In the genomic region with DNA sequence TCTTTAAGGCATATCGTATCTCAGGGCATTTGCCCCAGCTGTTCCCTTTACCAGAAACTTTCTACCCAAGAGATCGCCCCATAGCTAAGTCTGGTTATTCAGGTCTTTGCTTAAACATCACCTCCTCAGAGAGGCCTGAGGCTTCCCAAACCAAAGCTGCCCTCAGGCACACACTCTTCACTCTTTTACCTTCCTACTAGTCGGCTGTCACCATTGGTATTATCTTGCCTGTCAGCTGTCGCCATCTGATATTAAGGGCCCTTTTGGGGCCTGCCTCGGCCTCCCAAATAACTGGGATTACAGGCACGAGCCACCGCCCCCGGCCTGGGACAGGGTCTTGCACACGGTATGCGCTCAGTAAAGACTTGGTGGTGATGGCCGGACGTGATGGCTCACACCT, we compare ENCODE assay signal across 8 cellular contexts. TPM values are rescaled to one million over a fixed set of nuclear protein-coding genes. Genes with fewer than 3 reads are reported as not detected.
DNase-seq lines count a peak whose midpoint lies in the region; ATAC-seq, FAIRE-seq and TF ChIP-seq lines count a peak whose summit lies in the region.

No MANE protein-coding gene starts in this region.

- peak overlapping the region; percentile 79 for H3K4me3 Mint-ChIP-seq in activated naive CD8-positive, alpha-beta T cell treated with anti-CD3 and anti-CD28 coated beads for 36 hours

- H3K4me1 Mint-ChIP-seq in activated naive CD8-positive, alpha-beta T cell treated with anti-CD3 and anti-CD28 coated beads for 36 hours, result peaks cover 30% of the 10 kb centered on the region

- ATAC-seq in HG02588 (IDR thresholded peaks at IDR 0.05; ENCODE audit: unreplicated experiment), result no peak

- H3K9me3 Mint-ChIP-seq in activated naive CD8-positive, alpha-beta T cell treated with anti-CD3 and anti-CD28 coated beads for 36 hours, result no peaks in the 10 kb centered on the region

- H3K27me3 Mint-ChIP-seq in activated naive CD8-positive, alpha-beta T cell treated with anti-CD3 and anti-CD28 coated beads for 36 hours, result no peaks in the 10 kb centered on the region

- peaks cover 36% of the 10 kb centered on the region for H3K36me3 Mint-ChIP-seq in activated naive CD8-positive, alpha-beta T cell treated with anti-CD3 and anti-CD28 coated beads for 36 hours

- no peak for FAIRE-seq in GM12891 (lab: Jason Lieb, UNC)

- peak overlapping the region; percentile 89 for H3K27ac Mint-ChIP-seq in activated naive CD8-positive, alpha-beta T cell treated with anti-CD3 and anti-CD28 coated beads for 36 hours

- TF ChIP-seq POLR2A in GM12891 (IDR thresholded peaks at IDR 0.05; ENCODE audit: low read depth, low read length), result no peak

- H3K27ac ChIP-seq in temporal lobe (ENCODE audit: low read depth, low read length), result peak overlapping the region; percentile 51

- DNase-seq in activated CD8-positive, alpha-beta memory T cell treated with anti-CD3 and anti-CD28 coated beads for 24 hours, result peak; percentile 59
- no peak for DNase-seq in activated CD8-positive, alpha-beta memory T cell treated with anti-CD3 and anti-CD28 coated beads, Interleukin-2, amount 50 U/mL, for 48 hours
- DNase-seq in activated naive CD8-positive, alpha-beta T cell treated with anti-CD3 and anti-CD28 coated beads for 36 hours, result no peak
- DNase-seq in islet precursor cell (peak; percentile 47), GM12891 (ENCODE audit: insufficient read length, low spot score) (no peak), activated gamma-delta T cell treated with Interleukin-2 at 50 U/mL for 16 hours (no peak)

TF ChIP-seq in GM12891, 5 proteins besides CTCF, POLR2A, EP300 and RAD21:
- TF ChIP-seq POLR2AphosphoS5 (IDR thresholded peaks at IDR 0.05; ENCODE audit: low read depth, low read length) (no peak), PAX5 (IDR thresholded peaks at IDR 0.05; ENCODE audit: insufficient read depth, low read length, severe bottlenecking) (no peak), SPI1 (IDR thresholded peaks at IDR 0.05; ENCODE audit: low read depth, low read length) (no peak), TAF1 (IDR thresholded peaks at IDR 0.05; ENCODE audit: low read depth, low read length) (no peak), POU2F2 (IDR thresholded peaks at IDR 0.05; ENCODE audit: low read depth, low read length) (no peak)
TF ChIP-seq in GM12891: peak in this region for 0.

RNA-seq across cellular contexts. Expression of gene GADD45GIP1, which starts 1.0 kb away (rescaled TPM):
- total RNA-seq in activated naive CD8-positive, alpha-beta T cell treated with anti-CD3 and anti-CD28 coated beads for 36 hours, result 10 to 100 TPM; 37.1 to 37.8 TPM
- total RNA-seq in temporal lobe, result 13.5 TPM
- polyA plus RNA-seq in GM12891 (2012; ENCODE audit: low read depth, missing spikeins), result 38.0 TPM

RNA-seq across cellular contexts. Expression of gene RAD23A, which starts 10.3 kb away (rescaled TPM):
- total RNA-seq in activated naive CD8-positive, alpha-beta T cell treated with anti-CD3 and anti-CD28 coated beads for 36 hours, result 100 to 1,000 TPM; 176 to 181 TPM
- 26.1 TPM for total RNA-seq in temporal lobe
- 108 TPM for polyA plus RNA-seq in GM12891 (2012; ENCODE audit: low read depth, missing spikeins)

RNA-seq across cellular contexts. Expression of gene DAND5, which starts 13.4 kb away (rescaled TPM):
- total RNA-seq in activated naive CD8-positive, alpha-beta T cell treated with anti-CD3 and anti-CD28 coated beads for 36 hours, result not detected
- not detected for total RNA-seq in temporal lobe
- polyA plus RNA-seq in GM12891 (2012; ENCODE audit: low read depth, missing spikeins), result not detected

RNA-seq across cellular contexts. Expression of gene CALR, which starts 17.6 kb away (rescaled TPM):
- 100 to 1,000 TPM; 673 to 688 TPM for total RNA-seq in activated naive CD8-positive, alpha-beta T cell treated with anti-CD3 and anti-CD28 coated beads for 36 hours
- 154 TPM for total RNA-seq in temporal lobe
- 578 TPM for polyA plus RNA-seq in GM12891 (2012; ENCODE audit: low read depth, missing spikeins)

RNA-seq across cellular contexts. Expression of gene FARSA, which starts 22.5 kb away (rescaled TPM):
- total RNA-seq in activated naive CD8-positive, alpha-beta T cell treated with anti-CD3 and anti-CD28 coated beads for 36 hours, result 100 to 1,000 TPM; 166 to 167 TPM
- 53.1 TPM for total RNA-seq in temporal lobe
- 73.3 TPM for polyA plus RNA-seq in GM12891 (2012; ENCODE audit: low read depth, missing spikeins)

Comparison
In these comparisons a context has a peak if more than half of its experiments do, and no peak if none do; other contexts are left out.
1. DNase-seq: peak in activated CD8-positive, alpha-beta memory T cell treated with anti-CD3 and anti-CD28 coated beads for 24 hours (single experiment) and islet precursor cell (single experiment); none in activated CD8-positive, alpha-beta memory T cell treated with anti-CD3 and anti-CD28 coated beads, Interleukin-2, amount 50 U/mL, for 48 hours (single experiment), activated naive CD8-positive, alpha-beta T cell treated with anti-CD3 and anti-CD28 coated beads for 36 hours (single experiment), GM12891 (single experiment) and activated gamma-delta T cell treated with Interleukin-2 at 50 U/mL for 16 hours (single experiment).